Comparison of ENCODE assay signal across 1 cellular context in the genomic region with DNA sequence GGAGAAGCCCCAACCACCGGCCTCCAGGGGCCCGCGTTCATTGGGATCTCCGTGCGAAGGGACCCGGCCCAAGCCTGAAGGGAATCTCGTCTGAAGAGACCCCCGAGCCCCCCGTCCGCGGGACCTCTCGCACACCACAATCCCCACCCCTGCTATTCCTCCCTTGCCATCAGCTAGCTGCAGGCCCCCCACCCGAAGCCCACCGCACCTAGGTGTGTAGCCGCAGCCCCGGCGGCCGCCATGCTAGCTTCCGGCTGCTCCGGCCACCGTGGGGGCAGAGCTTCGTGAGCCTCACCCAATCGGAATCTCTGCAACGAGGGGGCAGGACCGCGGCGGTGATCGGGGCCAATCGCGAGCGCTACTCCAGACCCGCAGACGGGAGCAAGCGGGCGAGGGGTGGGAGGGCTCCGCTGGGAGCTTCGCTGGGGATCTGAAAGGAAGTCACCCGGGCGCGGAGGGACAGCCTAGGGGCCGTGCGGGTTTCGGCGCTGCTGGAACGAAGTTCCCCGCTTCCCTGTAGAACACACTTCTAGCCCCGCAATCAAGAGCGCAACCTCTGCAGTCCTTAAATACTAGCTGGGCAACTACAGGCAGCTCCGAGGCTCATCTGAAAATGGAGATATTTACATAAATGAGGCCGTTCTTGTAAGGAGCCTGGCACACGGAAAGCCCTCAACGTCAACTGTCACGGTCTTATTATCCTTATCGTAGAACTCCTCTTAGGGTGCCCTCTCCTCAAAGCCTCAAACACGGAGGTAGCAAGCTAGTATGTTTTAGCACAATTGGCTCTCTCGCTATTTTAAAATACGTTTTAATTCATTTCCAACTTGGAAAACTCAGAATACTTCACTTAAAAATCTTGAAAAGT.
TF ChIP-seq lines count a peak whose summit lies in the region.

Gene PIGS (minus strand): TSS at position 270 of the 868 bp plus-strand sequence. CDS start 28 bp downstream, at position 242.

TF ChIP-seq in K562, 482 proteins besides CTCF, POLR2A, EP300 and RAD21 (continued from another document):
- TF ChIP-seq, protein P1, sequence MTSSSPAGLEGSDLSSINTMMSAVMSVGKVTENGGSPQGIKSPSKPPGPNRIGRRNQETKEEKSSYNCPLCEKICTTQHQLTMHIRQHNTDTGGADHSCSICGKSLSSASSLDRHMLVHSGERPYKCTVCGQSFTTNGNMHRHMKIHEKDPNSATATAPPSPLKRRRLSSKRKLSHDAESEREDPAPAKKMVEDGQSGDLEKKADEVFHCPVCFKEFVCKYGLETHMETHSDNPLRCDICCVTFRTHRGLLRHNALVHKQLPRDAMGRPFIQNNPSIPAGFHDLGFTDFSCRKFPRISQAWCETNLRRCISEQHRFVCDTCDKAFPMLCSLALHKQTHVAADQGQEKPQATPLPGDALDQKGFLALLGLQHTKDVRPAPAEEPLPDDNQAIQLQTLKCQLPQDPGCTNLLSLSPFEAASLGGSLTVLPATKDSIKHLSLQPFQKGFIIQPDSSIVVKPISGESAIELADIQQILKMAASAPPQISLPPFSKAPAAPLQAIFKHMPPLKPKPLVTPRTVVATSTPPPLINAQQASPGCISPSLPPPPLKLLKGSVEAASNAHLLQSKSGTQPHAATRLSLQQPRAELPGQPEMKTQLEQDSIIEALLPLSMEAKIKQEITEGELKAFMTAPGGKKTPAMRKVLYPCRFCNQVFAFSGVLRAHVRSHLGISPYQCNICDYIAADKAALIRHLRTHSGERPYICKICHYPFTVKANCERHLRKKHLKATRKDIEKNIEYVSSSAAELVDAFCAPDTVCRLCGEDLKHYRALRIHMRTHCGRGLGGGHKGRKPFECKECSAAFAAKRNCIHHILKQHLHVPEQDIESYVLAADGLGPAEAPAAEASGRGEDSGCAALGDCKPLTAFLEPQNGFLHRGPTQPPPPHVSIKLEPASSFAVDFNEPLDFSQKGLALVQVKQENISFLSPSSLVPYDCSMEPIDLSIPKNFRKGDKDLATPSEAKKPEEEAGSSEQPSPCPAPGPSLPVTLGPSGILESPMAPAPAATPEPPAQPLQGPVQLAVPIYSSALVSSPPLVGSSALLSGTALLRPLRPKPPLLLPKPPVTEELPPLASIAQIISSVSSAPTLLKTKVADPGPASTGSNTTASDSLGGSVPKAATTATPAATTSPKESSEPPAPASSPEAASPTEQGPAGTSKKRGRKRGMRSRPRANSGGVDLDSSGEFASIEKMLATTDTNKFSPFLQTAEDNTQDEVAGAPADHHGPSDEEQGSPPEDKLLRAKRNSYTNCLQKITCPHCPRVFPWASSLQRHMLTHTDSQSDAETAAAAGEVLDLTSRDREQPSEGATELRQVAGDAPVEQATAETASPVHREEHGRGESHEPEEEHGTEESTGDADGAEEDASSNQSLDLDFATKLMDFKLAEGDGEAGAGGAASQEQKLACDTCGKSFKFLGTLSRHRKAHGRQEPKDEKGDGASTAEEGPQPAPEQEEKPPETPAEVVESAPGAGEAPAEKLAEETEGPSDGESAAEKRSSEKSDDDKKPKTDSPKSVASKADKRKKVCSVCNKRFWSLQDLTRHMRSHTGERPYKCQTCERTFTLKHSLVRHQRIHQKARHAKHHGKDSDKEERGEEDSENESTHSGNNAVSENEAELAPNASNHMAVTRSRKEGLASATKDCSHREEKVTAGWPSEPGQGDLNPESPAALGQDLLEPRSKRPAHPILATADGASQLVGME (CRISPR knock-in tag; IDR thresholded peaks at IDR 0.05): no peak
- 0 out of 2 replicates have a peak, but pooled peaks have one; percentile 9 for TF ChIP-seq ZNF431 (CRISPR knock-in tag; IDR thresholded peaks at IDR 0.05)
- TF ChIP-seq ZNF561 (CRISPR knock-in tag; conservative IDR thresholded peaks at IDR 0.05): no peak
- no peak for TF ChIP-seq BACH1 (tag; IDR thresholded peaks at IDR 0.05)
- TF ChIP-seq ZNF586 (CRISPR knock-in tag; conservative IDR thresholded peaks at IDR 0.05): no peak
- no peak for TF ChIP-seq CUX1 (CRISPR knock-in tag; IDR thresholded peaks at IDR 0.05)
- TF ChIP-seq, protein P2, sequence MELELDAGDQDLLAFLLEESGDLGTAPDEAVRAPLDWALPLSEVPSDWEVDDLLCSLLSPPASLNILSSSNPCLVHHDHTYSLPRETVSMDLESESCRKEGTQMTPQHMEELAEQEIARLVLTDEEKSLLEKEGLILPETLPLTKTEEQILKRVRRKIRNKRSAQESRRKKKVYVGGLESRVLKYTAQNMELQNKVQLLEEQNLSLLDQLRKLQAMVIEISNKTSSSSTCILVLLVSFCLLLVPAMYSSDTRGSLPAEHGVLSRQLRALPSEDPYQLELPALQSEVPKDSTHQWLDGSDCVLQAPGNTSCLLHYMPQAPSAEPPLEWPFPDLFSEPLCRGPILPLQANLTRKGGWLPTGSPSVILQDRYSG (tag; conservative IDR thresholded peaks at IDR 0.05; ENCODE audit: low read depth): no peak
- TF ChIP-seq ZFPM2 (CRISPR knock-in tag; IDR thresholded peaks at IDR 0.05): no peak
- TF ChIP-seq PHF20 (IDR thresholded peaks at IDR 0.05; ENCODE audit: partially characterized antibody): no peak
- TF ChIP-seq EGR1 (conservative IDR thresholded peaks at IDR 0.05): no peak
- peak; percentile 57; the same call in 1 of the 2 replicates for TF ChIP-seq ELF2 (CRISPR knock-in tag; IDR thresholded peaks at IDR 0.05)
- TF ChIP-seq ZNF644 (tag; IDR thresholded peaks at IDR 0.05; ENCODE audit: low read depth): no peak
- TF ChIP-seq CBFA2T2 (conservative IDR thresholded peaks at IDR 0.05): no peak
- no peak for TF ChIP-seq LARP7 (IDR thresholded peaks at IDR 0.05)
- peak; percentile 73; the same call in 1 of the 2 replicates for TF ChIP-seq NCOA1 (IDR thresholded peaks at IDR 0.05; ENCODE audit: low read depth)
